In genomic region chr3:162777118-162777517, GRCh38 we compare ENCODE assay signal across 20 cellular contexts.
DNase-seq lines count a peak whose midpoint lies in the region; ATAC-seq, FAIRE-seq and TF ChIP-seq lines count a peak whose summit lies in the region.
"Had no signal": no experiment of that assay in that cellular context is flagged by ENCODE, and none has a peak within 500 bp of the region (broad histone marks: within the 10 kb centered on the region; RNA-seq: fewer than 3 reads in every experiment).

No MANE protein-coding gene starts in this region.

- H3K4me3 Mint-ChIP-seq in nephron = no peak overlapping the region
- H3K4me3 Mint-ChIP-seq in Caco-2 (ENCODE audit: unreplicated experiment) = no peak overlapping the region
- H3K4me3 Mint-ChIP-seq: activated CD4-positive, alpha-beta T cell treated with anti-CD3 and anti-CD28 coated beads, Interleukin-2, amount 10 ng/mL, durations not matched to agents 24 days and 14 days; natural killer cell had no signal

- intact Hi-C loops in Caco-2 (cut with micrococcal nuclease; ENCODE audit: unreplicated experiment) (no loop called here), pancreas (cut with DNase I) (no loop called here)

- 75% methylated on average over 1 of the region's 1 CpG for WGBS in A549 (ENCODE audit: missing lambda C conversion rate)
- 52 to 58% methylated on average over 1 of the region's 1 CpG for WGBS in pancreas, 2 donors

- peak; percentile 11; the same call in 2 of the 3 replicates for TF ChIP-seq CTCF in A549 (IDR thresholded peaks at IDR 0.05)
- TF ChIP-seq CTCF in DND-41 (IDR thresholded peaks at IDR 0.05; ENCODE audit: borderline replicate concordance, extremely low read depth, low read length, poor library complexity, severe bottlenecking) = peak; percentile 58
- TF ChIP-seq CTCF in nephron (IDR thresholded peaks at IDR 0.05; ENCODE audit: unreplicated experiment in 3 of 3) = peak; percentile 17 to 38 (median 25)
- no peak for TF ChIP-seq CTCF in Caco-2 (IDR thresholded peaks at IDR 0.05; ENCODE audit: insufficient read depth in 1 of 2, low read depth in 1 of 2, low read length in 1 of 2, severe bottlenecking in 1 of 2, unreplicated experiment in 1 of 2)
- TF ChIP-seq CTCF in pancreas (IDR thresholded peaks at IDR 0.05) = peak in 1 of 4 donors; percentile 6

- no peak overlapping the region for H3K4me2 ChIP-seq in A549
- H3K4me2 ChIP-seq in DND-41 (ENCODE audit: insufficient read depth, low read length) = no peak overlapping the region

- no peaks in the 10 kb centered on the region for H3K79me2 ChIP-seq in DND-41 (ENCODE audit: insufficient read depth, low read length)
- H3K79me2 ChIP-seq: parathyroid adenoma had no signal

- peak overlapping the region; percentile 40 for H2AFZ ChIP-seq in DND-41 (ENCODE audit: low read depth, low read length)
- H2AFZ ChIP-seq: parathyroid adenoma had no signal

- H3K27ac Mint-ChIP-seq in nephron = peak overlapping the region in 1 of 3 experiments; percentile 24
- H3K27ac Mint-ChIP-seq in Caco-2 (ENCODE audit: unreplicated experiment) = no peak overlapping the region
- H3K27ac Mint-ChIP-seq: activated CD4-positive, alpha-beta T cell treated with anti-CD3 and anti-CD28 coated beads, Interleukin-2, amount 10 ng/mL, durations not matched to agents 24 days and 14 days; natural killer cell had no signal

- ATAC-seq in A549 = peak in 1 of 2 experiments; percentile 46; a peak in 2 of 6 replicates
- ATAC-seq in DND-41 (ENCODE audit: insufficient read depth, low read depth) = peak; percentile 62; the same call in 1 of the 3 replicates
- ATAC-seq in pancreas = no peak
- ATAC-seq: natural killer cell had no signal

- FAIRE-seq in A549 (lab: Jason Lieb, UNC) = no peak
- FAIRE-seq in pancreas (lab: Jason Lieb, UNC) = no peak
- FAIRE-seq: H1, islet of Langerhans had no signal

- TF ChIP-seq RAD21 in A549 (conservative IDR thresholded peaks at IDR 0.05 in 1 of 2, IDR thresholded peaks at IDR 0.05 in 1 of 2) = peak; percentile 20 to 38; a peak in 2 of 5 replicates

- POLR2A ChIA-PET in A549 (lab: Yijun Ruan, JAX) = no interaction called here
- POLR2A ChIA-PET in Caco-2 (lab: Charles Lee) = no interaction called here

- peak in 1 of 2 experiments; percentile 28 for DNase-seq in A549 (ENCODE audit: low read depth in 1 of 2, low spot score in 1 of 2)
- DNase-seq in DND-41 = no peak
- peak; percentile 43 for DNase-seq in SK-MEL-5 (ENCODE audit: low read depth, low spot score)
- DNase-seq in effector CD4-positive, alpha-beta T cell = no peak
- DNase-seq in Caco-2 = no peak
- DNase-seq in DMS79 (lab: John Stamatoyannopoulos, UW) = no peak
- no peak for DNase-seq in pancreas
- DNase-seq: activated CD4-positive, alpha-beta T cell treated with anti-CD3 and anti-CD28 coated beads, Interleukin-2, amount 10 ng/mL, durations not matched to agents 24 days and 14 days; activated naive CD4-positive, alpha-beta T cell treated with anti-CD3 and anti-CD28 coated beads, Interleukin-2, amount 50 U/mL, for 16 hours; anterior cingulate cortex; GF-D8; KG1; natural killer cell; NCI-H510A; NK-92 treated with Interleukin-12 subunit alpha and Interleukin-12 subunit beta, amount 100 ng/mL, for 24 hours; upper lobe of left lung had no signal

- H3K4me3 ChIP-seq in A549 (no peak overlapping the region), DND-41 (ENCODE audit: low read depth in 1 of 2, low read length in 2 of 2) (no peak overlapping the region), Caco-2 (ENCODE audit: low read depth, low read length) (no peak overlapping the region), pancreas (no peak overlapping the region)
- H3K4me3 ChIP-seq: upper lobe of left lung had no signal

- H3K9me3 Mint-ChIP-seq in nephron (no peaks in the 10 kb centered on the region), Caco-2 (ENCODE audit: unreplicated experiment) (no peaks in the 10 kb centered on the region)
- H3K9me3 Mint-ChIP-seq: activated CD4-positive, alpha-beta T cell treated with anti-CD3 and anti-CD28 coated beads, Interleukin-2, amount 10 ng/mL, durations not matched to agents 24 days and 14 days had no signal

- no peak for TF ChIP-seq POLR2A in A549 (IDR thresholded peaks at IDR 0.05; ENCODE audit: low read length)

- H3K27me3 ChIP-seq in DND-41 (ENCODE audit: insufficient read depth, low read length, poor library complexity) = no peaks in the 10 kb centered on the region
- no peaks in the 10 kb centered on the region for H3K27me3 ChIP-seq in Caco-2 (replicated peaks; ENCODE audit: control insufficient read depth, insufficient read depth, low read length)
- H3K27me3 ChIP-seq in pancreas = no peaks in the 10 kb centered on the region
- H3K27me3 ChIP-seq: upper lobe of left lung had no signal

- H4K20me1 ChIP-seq in DND-41 (ENCODE audit: insufficient read depth, low read length) = no peaks in the 10 kb centered on the region

- H3K36me3 Mint-ChIP-seq in nephron (ENCODE audit: low read depth) (no peaks in the 10 kb centered on the region), Caco-2 (ENCODE audit: insufficient read depth, unreplicated experiment) (no peaks in the 10 kb centered on the region)
- H3K36me3 Mint-ChIP-seq: natural killer cell had no signal

- H3K27me3 Mint-ChIP-seq in nephron (ENCODE audit: low read depth) (no peaks in the 10 kb centered on the region), Caco-2 (ENCODE audit: insufficient read depth, unreplicated experiment) (no peaks in the 10 kb centered on the region)
- H3K27me3 Mint-ChIP-seq: activated CD4-positive, alpha-beta T cell treated with anti-CD3 and anti-CD28 coated beads, Interleukin-2, amount 10 ng/mL, durations not matched to agents 24 days and 14 days had no signal

- no TSS peak for BruUV-seq in Caco-2 (replicated peaks; lab: Mats Ljungman, UMichigan)

- in situ Hi-C loops in SK-MEL-5 (cut with HindIII; ENCODE audit: low pct_unique_long_range_greater_than_20kb, low sequenced_read_pairs) = no loop called here

- no peak overlapping the region for H3K9ac ChIP-seq in DND-41 (ENCODE audit: low read depth, low read length)
- H3K9ac ChIP-seq: parathyroid adenoma had no signal

- no peaks in the 10 kb centered on the region for H3K9me3 ChIP-seq in A549
- H3K9me3 ChIP-seq in DND-41 (ENCODE audit: insufficient read depth, low read length, severe bottlenecking) = no peaks in the 10 kb centered on the region
- H3K9me3 ChIP-seq in Caco-2 = no peaks in the 10 kb centered on the region
- H3K9me3 ChIP-seq in pancreas = no peaks in the 10 kb centered on the region
- H3K9me3 ChIP-seq: upper lobe of left lung had no signal

- no peaks in the 10 kb centered on the region for H3K36me3 ChIP-seq in DND-41 (ENCODE audit: insufficient read depth, low read length)
- H3K36me3 ChIP-seq in Caco-2 (ENCODE audit: control insufficient read depth, insufficient read depth, low read length) = no peaks in the 10 kb centered on the region
- no peaks in the 10 kb centered on the region for H3K36me3 ChIP-seq in pancreas
- H3K36me3 ChIP-seq: upper lobe of left lung had no signal

- CTCF ChIA-PET in A549 (lab: Yijun Ruan, JAX) (no interaction called here), Caco-2 (lab: Charles Lee) (no interaction called here)

- H3K4me1 ChIP-seq in A549 = no peaks in the 10 kb centered on the region
- H3K4me1 ChIP-seq in DND-41 (ENCODE audit: insufficient read depth, low read length) = peaks cover 29% of the 10 kb centered on the region
- peaks cover 5% of the 10 kb centered on the region; the same call in 1 of the 2 replicates for H3K4me1 ChIP-seq in Caco-2
- no peaks in the 10 kb centered on the region for H3K4me1 ChIP-seq in pancreas
- H3K4me1 ChIP-seq: parathyroid adenoma, upper lobe of left lung had no signal

- peaks cover 5% of the 10 kb centered on the region for H3K4me1 Mint-ChIP-seq in nephron
- H3K4me1 Mint-ChIP-seq in Caco-2 (ENCODE audit: low read depth, unreplicated experiment) = peaks cover 6% of the 10 kb centered on the region
- H3K4me1 Mint-ChIP-seq: activated CD4-positive, alpha-beta T cell treated with anti-CD3 and anti-CD28 coated beads, Interleukin-2, amount 10 ng/mL, durations not matched to agents 24 days and 14 days; natural killer cell had no signal

- H3K27ac ChIP-seq in A549 = no peak overlapping the region
- no peak overlapping the region for H3K27ac ChIP-seq in DND-41 (ENCODE audit: low read length)
- H3K27ac ChIP-seq in pancreas = no peak overlapping the region
- H3K27ac ChIP-seq: parathyroid adenoma, upper lobe of left lung had no signal

- TF ChIP-seq EP300 in A549 (IDR thresholded peaks at IDR 0.05) = no peak

TF ChIP-seq in A549, 52 proteins besides CTCF, POLR2A, EP300 and RAD21:
- no peak for TF ChIP-seq RNF2 (IDR thresholded peaks at IDR 0.05; ENCODE audit: borderline replicate concordance, low read depth)
- TF ChIP-seq CEBPB (IDR thresholded peaks at IDR 0.05) = no peak
- no peak for TF ChIP-seq ESRRA (IDR thresholded peaks at IDR 0.05; ENCODE audit: borderline replicate concordance, low read length)
- TF ChIP-seq SMC3 (IDR thresholded peaks at IDR 0.05) = no peak
- TF ChIP-seq TFCP2L1 (CRISPR knock-in tag; IDR thresholded peaks at IDR 0.05) = no peak
- TF ChIP-seq ZNF302 (CRISPR knock-in tag; IDR thresholded peaks at IDR 0.05) = no peak

Comparison
In these comparisons a context has a peak if more than half of its experiments do, and no peak if none do; other contexts are left out.
1. CTCF ChIP-seq: peak in A549 (single experiment), DND-41 (single experiment) and nephron (3 of 3); none in Caco-2 (0 of 2).